Comparison of ENCODE assay signal across 8 cellular contexts in genomic region chr12:111430418-111431353, GRCh38. TPM values are rescaled to one million over a fixed set of nuclear protein-coding genes. Genes with fewer than 3 reads are reported as not detected.
A peak's percentile ranks its signal among the peaks of the same experiment; 100 is the strongest.
DNase-seq lines count a peak whose midpoint lies in the region; ATAC-seq and TF ChIP-seq lines count a peak whose summit lies in the region.

No MANE protein-coding gene starts in this region.

- H3K9ac ChIP-seq in colonic mucosa (ENCODE audit: low read depth in 2 of 2, low read length in 2 of 2): peak overlapping the region; percentile 58 to 75
- peak overlapping the region in 2 of 3 donors; percentile 25 to 33 for H3K9ac ChIP-seq in skeletal muscle tissue (ENCODE audit: low read depth in 1 of 3, low read length in 3 of 3)

- peak overlapping the region; percentile 56; the same call in 1 of the 2 replicates for H3K4me3 ChIP-seq in GM08714 (ENCODE audit: low read length)
- H3K4me3 ChIP-seq in colonic mucosa: no peak overlapping the region
- peak overlapping the region in 2 of 3 donors; percentile 1 to 29 for H3K4me3 ChIP-seq in skeletal muscle tissue (ENCODE audit: low read length in 3 of 3)

- no peaks in the 10 kb centered on the region for H3K27me3 ChIP-seq in colonic mucosa
- H3K27me3 ChIP-seq in skeletal muscle tissue (ENCODE audit: control insufficient read depth in 3 of 3, insufficient read depth in 3 of 3, low read length in 3 of 3): no peaks in the 10 kb centered on the region

- DNase-seq in T-helper 9 cell (peak; percentile 64), colonic mucosa (no peak), cerebellar nuclear complex (lab: John Stamatoyannopoulos, UW) (no peak), kidney tubule cell (ENCODE audit: low spot score) (no peak), SIG-M5 (lab: John Stamatoyannopoulos, UW) (no peak)

- no peaks in the 10 kb centered on the region for H3K9me3 ChIP-seq in colonic mucosa
- H3K9me3 ChIP-seq in skeletal muscle tissue (ENCODE audit: control insufficient read depth in 3 of 3, low read length in 3 of 3): no peaks in the 10 kb centered on the region

- H3K36me3 ChIP-seq in colonic mucosa (no peaks in the 10 kb centered on the region), skeletal muscle tissue (ENCODE audit: control insufficient read depth in 3 of 3, insufficient read depth in 3 of 3, low read length in 3 of 3) (no peaks in the 10 kb centered on the region)

- intact Hi-C loops in colonic mucosa (cut with DNase I): no loop called here

- H3K27ac ChIP-seq in colonic mucosa: peak overlapping the region; percentile 70
- H3K27ac ChIP-seq in skeletal muscle tissue (ENCODE audit: low read depth, low read length): peak overlapping the region; percentile 78

- H3K4me1 ChIP-seq in colonic mucosa: peaks cover 74% of the 10 kb centered on the region
- peaks cover 54 to 62% (median 55%) of the 10 kb centered on the region in 3 donors for H3K4me1 ChIP-seq in skeletal muscle tissue (ENCODE audit: control insufficient read depth in 3 of 3, insufficient read depth in 3 of 3, low read length in 3 of 3)

- TF ChIP-seq CTCF in colonic mucosa (IDR thresholded peaks at IDR 0.05): no peak

- ATAC-seq in HG03565 (IDR thresholded peaks at IDR 0.05; ENCODE audit: unreplicated experiment): no peak

RNA-seq across cellular contexts. Expression of gene SH2B3, which starts 25.0 kb away (rescaled TPM):
- total RNA-seq in colonic mucosa (10 to 100 TPM; 26.4 to 40.9 TPM), skeletal muscle tissue (7.8 TPM)
